ENCODE assay signal across 1 cellular context in genomic region chr12:109097435-109098141, GRCh38.
TF ChIP-seq lines count a peak whose summit lies in the region.

TSS of gene UNG (plus strand) at chr12:109097597. CDS start at chr12:109097680, 83 bp downstream.

TF ChIP-seq in K562, 482 proteins besides CTCF, POLR2A, EP300 and RAD21 (continued from another document and continues in another):
- TF ChIP-seq, protein P1, sequence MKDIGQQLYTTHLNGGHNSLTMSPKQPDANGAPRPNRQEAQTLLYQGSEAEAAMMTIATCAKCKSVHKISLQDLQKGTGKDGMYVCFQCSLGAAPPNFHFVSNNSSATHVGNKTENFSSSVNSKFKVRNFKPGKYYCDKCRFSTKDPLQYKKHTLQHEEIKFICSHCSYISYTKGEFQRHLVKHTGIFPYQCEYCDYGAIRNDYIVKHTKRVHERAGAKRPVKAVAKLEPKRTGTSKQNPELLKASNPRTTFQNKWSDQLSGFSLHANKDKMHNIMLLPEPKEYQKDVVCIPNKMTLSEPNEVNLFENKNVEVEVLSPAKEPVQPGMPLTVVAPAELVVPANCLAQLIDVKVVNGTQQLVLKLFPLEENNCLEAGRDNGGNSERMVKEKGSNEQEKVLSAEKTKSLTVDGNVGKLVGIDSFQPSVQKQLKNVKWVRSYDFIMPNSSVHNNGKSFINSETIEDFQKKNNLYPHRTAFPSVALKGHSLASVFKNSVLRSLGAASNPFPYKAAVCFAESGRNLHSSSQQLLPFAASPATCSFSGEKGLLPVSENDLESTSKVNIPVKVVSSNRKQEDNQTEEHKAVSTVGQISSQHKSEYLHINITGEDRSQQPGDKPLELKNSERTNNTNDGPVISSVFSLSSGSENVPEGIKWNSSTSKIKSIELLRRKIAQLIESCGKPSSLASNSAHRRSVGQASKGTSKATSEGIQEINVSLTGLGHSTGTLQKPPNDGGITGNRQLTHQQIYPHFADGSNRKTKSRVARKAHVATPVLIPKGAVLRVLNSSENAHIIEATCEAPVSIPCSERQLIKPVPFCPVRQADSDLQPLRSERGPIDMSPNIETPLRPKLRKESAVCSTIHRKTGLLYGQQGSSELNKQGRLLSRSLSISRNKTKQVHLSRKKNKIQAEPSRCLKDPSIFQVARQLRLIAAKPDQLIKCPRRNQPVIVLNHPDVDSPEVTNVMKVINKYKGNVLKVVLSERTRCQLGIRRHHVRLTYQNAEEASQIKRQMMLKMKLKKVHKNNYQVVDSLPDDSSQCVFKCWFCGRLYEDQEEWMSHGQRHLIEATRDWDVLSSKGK (CRISPR knock-in tag; IDR thresholded peaks at IDR 0.05), result no peak
- TF ChIP-seq MXI1 (IDR thresholded peaks at IDR 0.05; ENCODE audit: low read depth, low read length), result peak; percentile 96
- peak; percentile 70 to 89 for TF ChIP-seq E2F6 (IDR thresholded peaks at IDR 0.05; ENCODE audit: borderline replicate concordance in 1 of 2, extremely low read depth in 1 of 2, insufficient read depth in 1 of 2, insufficient read length in 1 of 2, low read depth in 1 of 2, low read length in 1 of 2, poor library complexity in 1 of 2, severe bottlenecking in 1 of 2)
- TF ChIP-seq RBM25 (IDR thresholded peaks at IDR 0.05; ENCODE audit: low read depth, low read length, severe bottlenecking), result peak; percentile 100
- TF ChIP-seq MLLT1 (IDR thresholded peaks at IDR 0.05), result peak in 1 of 2 experiments; percentile 96; a peak in 2 of 4 replicates
- TF ChIP-seq YBX1 (IDR thresholded peaks at IDR 0.05), result no peak
- TF ChIP-seq KDM1A (IDR thresholded peaks at IDR 0.05), result no peak
- no peak for TF ChIP-seq MTA1 (IDR thresholded peaks at IDR 0.05; ENCODE audit: borderline replicate concordance)
- no peak for TF ChIP-seq KLF10 (CRISPR knock-in tag; IDR thresholded peaks at IDR 0.05)
- no peak for TF ChIP-seq PYGO2 (tag; IDR thresholded peaks at IDR 0.05)
- no peak for TF ChIP-seq SMAD4 (CRISPR knock-in tag; conservative IDR thresholded peaks at IDR 0.05)
- no peak for TF ChIP-seq ZNF398 (CRISPR knock-in tag; IDR thresholded peaks at IDR 0.05)
- no peak for TF ChIP-seq POLR2H (tag; IDR thresholded peaks at IDR 0.05; ENCODE audit: low read depth)
- no peak for TF ChIP-seq NONO (IDR thresholded peaks at IDR 0.05; ENCODE audit: low read depth in 2 of 2, low read length in 1 of 2)
- TF ChIP-seq NR0B1 (IDR thresholded peaks at IDR 0.05; ENCODE audit: partially characterized antibody), result no peak
- TF ChIP-seq SAP30 (IDR thresholded peaks at IDR 0.05; ENCODE audit: borderline replicate concordance, insufficient read depth, low read depth, low read length, poor library complexity, severe bottlenecking), result peak; percentile 100
- TF ChIP-seq PML (IDR thresholded peaks at IDR 0.05; ENCODE audit: low read length), result peak; percentile 45; the same call in 1 of the 2 replicates
- TF ChIP-seq CC2D1A (IDR thresholded peaks at IDR 0.05), result no peak
- no peak for TF ChIP-seq ZNF274 (IDR thresholded peaks at IDR 0.05; ENCODE audit: borderline replicate concordance, low read depth, low read length)
- TF ChIP-seq KAT2B (IDR thresholded peaks at IDR 0.05; ENCODE audit: low read depth, low read length), result no peak
- TF ChIP-seq ZNF408 (CRISPR knock-in tag; IDR thresholded peaks at IDR 0.05; ENCODE audit: low read depth), result no peak
- TF ChIP-seq ZFP1 (CRISPR knock-in tag; IDR thresholded peaks at IDR 0.05), result no peak
- no peak for TF ChIP-seq ZNF445 (CRISPR knock-in tag; IDR thresholded peaks at IDR 0.05; ENCODE audit: low read depth)
- no peak for TF ChIP-seq TCF7 (IDR thresholded peaks at IDR 0.05; ENCODE audit: borderline replicate concordance)
- no peak for TF ChIP-seq POLR2AphosphoS2 (IDR thresholded peaks at IDR 0.05; ENCODE audit: low read length)
- TF ChIP-seq ZNF311 (CRISPR knock-in tag; IDR thresholded peaks at IDR 0.05), result no peak
- no peak for TF ChIP-seq SMARCB1 (IDR thresholded peaks at IDR 0.05; ENCODE audit: insufficient read length, low read depth)
- no peak for TF ChIP-seq PTBP1 (IDR thresholded peaks at IDR 0.05; ENCODE audit: low read depth, low read length)
- no peak for TF ChIP-seq ZNF212 (CRISPR knock-in tag; IDR thresholded peaks at IDR 0.05)
- TF ChIP-seq HOXB6 (CRISPR knock-in tag; IDR thresholded peaks at IDR 0.05; ENCODE audit: borderline replicate concordance), result no peak
- TF ChIP-seq GMEB1 (CRISPR knock-in tag; IDR thresholded peaks at IDR 0.05), result no peak
- no peak for TF ChIP-seq BRD9 (IDR thresholded peaks at IDR 0.05; ENCODE audit: low read depth, partially characterized antibody)
- no peak for TF ChIP-seq ZNF121 (CRISPR knock-in tag; conservative IDR thresholded peaks at IDR 0.05)
- no peak for TF ChIP-seq HMG20B (CRISPR knock-in tag; IDR thresholded peaks at IDR 0.05)
- TF ChIP-seq ZNF609 (CRISPR knock-in tag; IDR thresholded peaks at IDR 0.05; ENCODE audit: borderline replicate concordance), result no peak
- TF ChIP-seq JUN (IDR thresholded peaks at IDR 0.05; ENCODE audit: borderline replicate concordance, low read depth, low read length), result no peak; the same call in 1 of the 2 replicates
- no peak for TF ChIP-seq JUN (CRISPR knock-in tag; IDR thresholded peaks at IDR 0.05; ENCODE audit: borderline replicate concordance)
- no peak for TF ChIP-seq HOMEZ (CRISPR knock-in tag; IDR thresholded peaks at IDR 0.05)
- TF ChIP-seq ZBED1 (IDR thresholded peaks at IDR 0.05), result no peak
- 0 out of 2 replicates have a peak, but pooled peaks have one; percentile 17 for TF ChIP-seq CBX1 (IDR thresholded peaks at IDR 0.05; ENCODE audit: low read depth)
- peak; percentile 95 for TF ChIP-seq HDAC2 (IDR thresholded peaks at IDR 0.05)
- TF ChIP-seq DDX20 (tag; IDR thresholded peaks at IDR 0.05; ENCODE audit: low read depth), result no peak
- TF ChIP-seq ZNF444 (CRISPR knock-in tag; IDR thresholded peaks at IDR 0.05), result no peak
- no peak for TF ChIP-seq ETV5 (CRISPR knock-in tag; IDR thresholded peaks at IDR 0.05; ENCODE audit: low read depth)
- no peak for TF ChIP-seq HLTF (IDR thresholded peaks at IDR 0.05)
- no peak for TF ChIP-seq ZNF436 (CRISPR knock-in tag; IDR thresholded peaks at IDR 0.05)
- no peak for TF ChIP-seq HIVEP1 (CRISPR knock-in tag; IDR thresholded peaks at IDR 0.05)
- no peak for TF ChIP-seq ARID3A (IDR thresholded peaks at IDR 0.05; ENCODE audit: borderline replicate concordance, low read depth, low read length)
